ENCODE assay signal across 11 cellular contexts in the genomic region with DNA sequence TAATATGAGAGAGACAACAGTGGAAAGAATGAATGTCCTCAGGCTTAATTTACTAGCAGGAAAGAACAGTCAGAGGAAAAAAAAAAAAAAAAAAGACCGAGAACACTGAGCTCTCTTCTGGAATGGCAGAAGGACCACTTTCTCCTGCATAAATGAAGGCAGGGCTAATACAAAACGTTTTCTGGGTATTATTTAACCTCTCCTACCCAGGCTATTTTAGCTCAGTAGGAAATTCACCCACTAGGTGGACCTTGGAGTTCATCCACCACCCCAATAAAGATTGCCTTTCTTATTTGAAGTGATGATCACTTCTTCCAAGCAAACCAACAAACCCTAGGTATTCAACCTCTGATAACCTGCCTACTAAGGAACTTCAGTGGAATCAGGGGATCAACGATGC. TPM values are rescaled to one million over a fixed set of nuclear protein-coding genes. Genes with fewer than 3 reads are reported as not detected.
A peak's percentile ranks its signal among the peaks of the same experiment; 100 is the strongest.
DNase-seq lines count a peak whose midpoint lies in the region; ATAC-seq and TF ChIP-seq lines count a peak whose summit lies in the region.
"Had no signal": no experiment of that assay in that cellular context is flagged by ENCODE, and none has a peak within 500 bp of the region (broad histone marks: within the 10 kb centered on the region; RNA-seq: fewer than 3 reads in every experiment).

No MANE protein-coding gene starts in this region.

- ATAC-seq in activated naive CD4-positive, alpha-beta T cell treated with anti-CD3 and anti-CD28 coated beads, Interleukin-2, amount 50 U/mL, for 72 hours, result no peak
- ATAC-seq in T-helper 17 cell (no peak), GM21576 (IDR thresholded peaks at IDR 0.05; ENCODE audit: unreplicated experiment) (no peak)

- H3K4me1 ChIP-seq in smooth muscle cell (ENCODE audit: low read depth), result peaks cover 48% of the 10 kb centered on the region

- no peak overlapping the region for H2AFZ ChIP-seq in smooth muscle cell (ENCODE audit: low read depth)

- TF ChIP-seq CTCF in smooth muscle cell (IDR thresholded peaks at IDR 0.05; ENCODE audit: borderline replicate concordance, insufficient read depth, poor library complexity, severe bottlenecking), result no peak

- H3K36me3 ChIP-seq in smooth muscle cell (ENCODE audit: low read depth), result no peaks in the 10 kb centered on the region

- no peaks in the 10 kb centered on the region for H4K20me1 ChIP-seq in smooth muscle cell (ENCODE audit: low read depth)

- peak overlapping the region; percentile 91 for H3K4me2 ChIP-seq in smooth muscle cell

- no peak overlapping the region for H3K27ac Mint-ChIP-seq in activated naive CD4-positive, alpha-beta T cell treated with anti-CD3 and anti-CD28 coated beads, Interleukin-2, amount 10 ng/mL, durations not matched to agents 7 days and 5 days
- H3K27ac Mint-ChIP-seq in activated naive CD4-positive, alpha-beta T cell treated with anti-CD3 and anti-CD28 coated beads, Interleukin-2, amount 50 U/mL, for 72 hours, result peak overlapping the region in 1 of 2 donors; percentile 96
- H3K27ac Mint-ChIP-seq in T-helper 17 cell, result no peak overlapping the region
- H3K27ac Mint-ChIP-seq in immature natural killer cell, result no peak overlapping the region

- CTCF ChIA-PET in activated naive CD4-positive, alpha-beta T cell treated with anti-CD3 and anti-CD28 coated beads, Interleukin-2, amount 10 ng/mL, durations not matched to agents 7 days and 5 days (lab: Charles Lee), result interaction anchor here (1.1 to 3.3 kb wide), 4 partner anchors 20 to 43 kb away, joined by 3 to 12 read pairs (median 6); no protein-coding TSS in a partner anchor

- 62% methylated on average over 3 of the region's 3 CpGs for whole genome bisulfite sequencing in smooth muscle cell (ENCODE audit: low lambda C conversion rate)

- H3K27me3 ChIP-seq in smooth muscle cell (ENCODE audit: low read depth), result no peaks in the 10 kb centered on the region

- no peak overlapping the region for H3K9ac ChIP-seq in smooth muscle cell (ENCODE audit: low read depth)

- peak overlapping the region; percentile 79 for H3K4me3 Mint-ChIP-seq in activated naive CD4-positive, alpha-beta T cell treated with anti-CD3 and anti-CD28 coated beads, Interleukin-2, amount 10 ng/mL, durations not matched to agents 7 days and 5 days
- H3K4me3 Mint-ChIP-seq in T-helper 17 cell (peak overlapping the region; percentile 97), immature natural killer cell (peak overlapping the region in 3 of 5 donors; percentile 1 to 91 (median 37))

- peaks cover 22% of the 10 kb centered on the region for H3F3A ChIP-seq in smooth muscle cell (ENCODE audit: low read depth)

- H3K4me3 ChIP-seq in smooth muscle cell, result no peak overlapping the region

- peaks cover 17% of the 10 kb centered on the region for H3K4me1 Mint-ChIP-seq in activated naive CD4-positive, alpha-beta T cell treated with anti-CD3 and anti-CD28 coated beads, Interleukin-2, amount 10 ng/mL, durations not matched to agents 7 days and 5 days
- H3K4me1 Mint-ChIP-seq in T-helper 17 cell, result peaks cover 16% of the 10 kb centered on the region
- peaks cover 15 to 32% of the 10 kb centered on the region in 2 donors for H3K4me1 Mint-ChIP-seq in immature natural killer cell

- peak overlapping the region; percentile 95 for H3K27ac ChIP-seq in smooth muscle cell (ENCODE audit: low read depth)

- H3K36me3 Mint-ChIP-seq in activated naive CD4-positive, alpha-beta T cell treated with anti-CD3 and anti-CD28 coated beads, Interleukin-2, amount 10 ng/mL, durations not matched to agents 7 days and 5 days, result no peaks in the 10 kb centered on the region
- H3K36me3 Mint-ChIP-seq in activated naive CD4-positive, alpha-beta T cell treated with anti-CD3 and anti-CD28 coated beads, Interleukin-2, amount 50 U/mL, for 72 hours, result peaks cover 0 to 21% of the 10 kb centered on the region in 2 donors
- H3K36me3 Mint-ChIP-seq in T-helper 17 cell (ENCODE audit: low read depth), result no peaks in the 10 kb centered on the region
- H3K36me3 Mint-ChIP-seq in immature natural killer cell, result no peaks in the 10 kb centered on the region

- peaks cover 37% of the 10 kb centered on the region for H3K79me2 ChIP-seq in smooth muscle cell (ENCODE audit: low read depth)

- H3K9me3 ChIP-seq in T-helper 17 cell (ENCODE audit: control insufficient read depth, low read length, poor library complexity, severe bottlenecking) (no peaks in the 10 kb centered on the region), smooth muscle cell (replicated peaks; ENCODE audit: low read depth) (no peaks in the 10 kb centered on the region)

- H3K9me3 Mint-ChIP-seq in activated naive CD4-positive, alpha-beta T cell treated with anti-CD3 and anti-CD28 coated beads, Interleukin-2, amount 10 ng/mL, durations not matched to agents 7 days and 5 days, result no peaks in the 10 kb centered on the region
- H3K9me3 Mint-ChIP-seq in activated naive CD4-positive, alpha-beta T cell treated with anti-CD3 and anti-CD28 coated beads, Interleukin-2, amount 50 U/mL, for 72 hours, result no peaks in the 10 kb centered on the region
- H3K9me3 Mint-ChIP-seq in immature natural killer cell, result peaks cover 0 to 2% (median 0%) of the 10 kb centered on the region in 6 donors

- peaks cover 55% of the 10 kb centered on the region for H3K27me3 Mint-ChIP-seq in activated naive CD4-positive, alpha-beta T cell treated with anti-CD3 and anti-CD28 coated beads, Interleukin-2, amount 10 ng/mL, durations not matched to agents 7 days and 5 days
- H3K27me3 Mint-ChIP-seq in T-helper 17 cell, result peaks cover 60% of the 10 kb centered on the region
- peaks cover 14 to 30% (median 16%) of the 10 kb centered on the region in 3 donors for H3K27me3 Mint-ChIP-seq in immature natural killer cell (ENCODE audit: low read depth in 3 of 3)

- no peak for DNase-seq in activated naive CD4-positive, alpha-beta T cell treated with anti-CD3 and anti-CD28 coated beads, Interleukin-2, amount 10 ng/mL, durations not matched to agents 7 days and 5 days
- DNase-seq in activated naive CD4-positive, alpha-beta T cell treated with anti-CD3 and anti-CD28 coated beads, Interleukin-2, amount 50 U/mL, for 72 hours (ENCODE audit: low spot score in 2 of 2), result no peak
- DNase-seq in T-helper 17 cell (no peak), immature natural killer cell (no peak), smooth muscle cell (lab: John Stamatoyannopoulos, UW; ENCODE audit: unreplicated experiment) (no peak), NCI-H510A treated with DMSO at 0.1 percent for 48 hours (lab: John Stamatoyannopoulos, UW) (no peak), NCI-H345 treated with DMSO at 0.1 percent for 48 hours (lab: John Stamatoyannopoulos, UW; ENCODE audit: unreplicated experiment) (no peak)
- DNase-seq: cerebellar nuclear complex, NCI-H1436, NCI-H524 had no signal

RNA-seq across cellular contexts. Expression of a gene that starts 3.7 kb away (rescaled TPM):
- 1 to 10 TPM; 2.2 to 6.4 TPM for total RNA-seq in activated naive CD4-positive, alpha-beta T cell treated with anti-CD3 and anti-CD28 coated beads, Interleukin-2, amount 50 U/mL, for 72 hours
- total RNA-seq in T-helper 17 cell (1 to 10 TPM; 1.3 to 2.1 TPM), smooth muscle cell (21.4 and 24.6 TPM in 2 replicates)
- polyA plus RNA-seq in immature natural killer cell (1 to 10 TPM in 1 of 3 donors, not detected in 2; 1.0 TPM), smooth muscle cell (6.4 and 11.3 TPM in 2 replicates)

Comparison
In these comparisons a context has a peak if more than half of its experiments do, and no peak if none do; other contexts are left out.
1. H3K4me3 Mint-ChIP-seq: peak in every context shown above with its lines; median percentile 97 in T-helper 17 cell; 79 in activated naive CD4-positive, alpha-beta T cell treated with anti-CD3 and anti-CD28 coated beads, Interleukin-2, amount 10 ng/mL, durations not matched to agents 7 days and 5 days; 37 in immature natural killer cell.